Comparison of ENCODE assay signal across 26 cellular contexts in the genomic region with DNA sequence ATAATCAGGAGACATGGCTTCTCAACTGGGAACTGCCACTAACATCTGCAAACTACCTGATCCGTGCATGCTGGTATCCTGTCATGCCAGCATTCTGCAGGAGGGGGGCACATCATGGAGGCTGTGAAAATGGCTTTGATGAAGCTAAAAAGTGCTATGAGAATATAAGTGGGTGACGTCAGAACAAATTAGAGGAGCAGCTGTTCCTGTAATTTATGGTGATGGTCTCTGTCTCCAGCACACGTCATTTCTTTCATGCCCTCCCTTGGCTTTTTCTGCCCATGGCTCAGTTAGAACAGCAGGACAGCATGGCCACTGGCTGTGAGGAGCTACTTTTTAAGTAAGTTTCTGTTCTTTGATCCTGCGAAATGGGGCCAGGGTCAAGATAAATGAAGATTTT.
A peak's percentile ranks its signal among the peaks of the same experiment; 100 is the strongest.
DNase-seq lines count a peak whose midpoint lies in the region; TF ChIP-seq lines count a peak whose summit lies in the region.
"Had no signal": no experiment of that assay in that cellular context is flagged by ENCODE, and none has a peak within 500 bp of the region (broad histone marks: within the 10 kb centered on the region; RNA-seq: fewer than 3 reads in every experiment).

No MANE protein-coding gene starts in this region.

- CTCF ChIA-PET in HEK293T (lab: Yijun Ruan, JAX) = no interaction called here

- no peaks in the 10 kb centered on the region for H3K27me3 ChIP-seq in endodermal cell (ENCODE audit: control insufficient read depth, insufficient read depth, low read length, poor library complexity, severe bottlenecking)

- no peak overlapping the region for H3K27ac Mint-ChIP-seq in endodermal cell
- H3K27ac Mint-ChIP-seq: CD4-positive, alpha-beta memory T cell; T-helper 17 cell had no signal

- no peak overlapping the region for H3K4me3 ChIP-seq in endodermal cell (ENCODE audit: low read length)
- H3K4me3 ChIP-seq: GM12878, SK-N-MC had no signal

- H3K27me3 Mint-ChIP-seq in endodermal cell (ENCODE audit: insufficient read depth) = no peaks in the 10 kb centered on the region
- H3K27me3 Mint-ChIP-seq: CD4-positive, alpha-beta memory T cell; T-helper 17 cell had no signal

- no peaks in the 10 kb centered on the region for H3K4me1 Mint-ChIP-seq in endodermal cell
- H3K4me1 Mint-ChIP-seq: CD4-positive, alpha-beta memory T cell; T-helper 17 cell had no signal

- TF ChIP-seq CTCF in endodermal cell (conservative IDR thresholded peaks at IDR 0.05) = no peak

- no peaks in the 10 kb centered on the region for H3K9me3 ChIP-seq in endodermal cell (ENCODE audit: control insufficient read depth, low read length)

- H3K27ac ChIP-seq in endodermal cell (ENCODE audit: low read depth, low read length) = no peak overlapping the region
- H3K27ac ChIP-seq: HL-60, SK-N-MC had no signal

- H3K36me3 ChIP-seq in endodermal cell (ENCODE audit: control insufficient read depth, insufficient read depth, low read length) = no peaks in the 10 kb centered on the region

- H3K4me1 ChIP-seq in endodermal cell (ENCODE audit: control insufficient read depth, insufficient read depth, low read length) = no peaks in the 10 kb centered on the region

- POLR2A ChIA-PET in HEK293T (lab: Yijun Ruan, JAX) = no interaction called here

- whole genome bisulfite sequencing in endodermal cell (ENCODE audit: insufficient coverage in 1 of 2, insufficient read length in 1 of 2), 2 experiments = 71 to 72% methylated on average over 1 to 4 of the region's 4 CpGs

- no peak overlapping the region for H3K4me3 Mint-ChIP-seq in endodermal cell
- H3K4me3 Mint-ChIP-seq: CD4-positive, alpha-beta memory T cell; T-helper 17 cell had no signal

- no peak overlapping the region for H3K9ac ChIP-seq in endodermal cell (ENCODE audit: extremely low read depth, low read length, poor library complexity, severe bottlenecking)

- H3K9me3 Mint-ChIP-seq in endodermal cell = no peaks in the 10 kb centered on the region

- no peaks in the 10 kb centered on the region for H3K36me3 Mint-ChIP-seq in endodermal cell (ENCODE audit: low read depth)
- H3K36me3 Mint-ChIP-seq: CD4-positive, alpha-beta memory T cell had no signal

- peak; percentile 54 for DNase-seq in NCI-H748 (lab: John Stamatoyannopoulos, UW; ENCODE audit: unreplicated experiment)
- DNase-seq in NCI-H748 treated with DMSO at 0.1 percent for 48 hours (lab: John Stamatoyannopoulos, UW) = no peak
- no peak for DNase-seq in HEK293T (ENCODE audit: extremely low spot score)
- DNase-seq in SHP77 (lab: John Stamatoyannopoulos, UW) = peak; percentile 72 to 73
- peak; percentile 47 for DNase-seq in endodermal cell
- DNase-seq in NOMO-1 treated with DMSO at 0.1 percent for 48 hours (lab: John Stamatoyannopoulos, UW; ENCODE audit: unreplicated experiment) = no peak
- no peak for DNase-seq in NCI-H1694 treated with DMSO at 0.1 percent for 48 hours (lab: John Stamatoyannopoulos, UW)
- DNase-seq: C1 segment of cervical spinal cord; CD4-positive, alpha-beta memory T cell; COR-L47; DMS79; EL; GDM1; NCI-H1048; NCI-H146; NCI-H2029; NCI-H2171; NCI-H446; NCI-H526; Right ventricle myocardium superior; RPMI8226; T-helper 17 cell; T1000 had no signal

TF ChIP-seq in HEK293T, 16 proteins besides CTCF, POLR2A, EP300 and RAD21:
- TF ChIP-seq CTBP1 (IDR thresholded peaks at IDR 0.05; ENCODE audit: borderline replicate concordance) = no peak
- TF ChIP-seq, protein P1, sequence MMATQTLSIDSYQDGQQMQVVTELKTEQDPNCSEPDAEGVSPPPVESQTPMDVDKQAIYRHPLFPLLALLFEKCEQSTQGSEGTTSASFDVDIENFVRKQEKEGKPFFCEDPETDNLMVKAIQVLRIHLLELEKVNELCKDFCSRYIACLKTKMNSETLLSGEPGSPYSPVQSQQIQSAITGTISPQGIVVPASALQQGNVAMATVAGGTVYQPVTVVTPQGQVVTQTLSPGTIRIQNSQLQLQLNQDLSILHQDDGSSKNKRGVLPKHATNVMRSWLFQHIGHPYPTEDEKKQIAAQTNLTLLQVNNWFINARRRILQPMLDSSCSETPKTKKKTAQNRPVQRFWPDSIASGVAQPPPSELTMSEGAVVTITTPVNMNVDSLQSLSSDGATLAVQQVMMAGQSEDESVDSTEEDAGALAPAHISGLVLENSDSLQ (IDR thresholded peaks at IDR 0.05) = peak; percentile 53

Comparison
In these comparisons a context has a peak if more than half of its experiments do, and no peak if none do; other contexts are left out.
1. DNase-seq: peak in NCI-H748 (single experiment), SHP77 (2 of 2) and endodermal cell (single experiment); none in NCI-H748 treated with DMSO at 0.1 percent for 48 hours (single experiment), HEK293T (single experiment), NOMO-1 treated with DMSO at 0.1 percent for 48 hours (single experiment) and NCI-H1694 treated with DMSO at 0.1 percent for 48 hours (single experiment).